ENCODE assay signal across 17 cellular contexts in the genomic region with DNA sequence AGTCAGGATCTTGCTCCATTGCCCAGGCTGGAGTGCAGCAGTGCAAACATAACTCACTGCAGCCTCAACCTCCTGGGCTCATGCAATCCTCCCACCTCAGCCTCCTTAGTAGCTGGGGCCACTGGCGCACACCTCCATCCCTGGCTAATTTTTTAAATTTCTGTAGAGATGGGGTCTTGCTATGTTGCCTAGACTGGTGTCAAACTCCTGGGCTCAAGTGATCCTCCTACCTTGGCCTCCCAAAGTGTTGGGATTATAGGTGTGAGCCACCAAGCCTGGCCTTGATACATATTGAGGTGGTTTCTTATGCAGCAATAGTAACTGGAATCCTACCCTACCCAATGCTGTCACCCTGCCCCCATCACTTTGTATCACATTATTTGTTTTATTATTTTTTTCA. TPM values are rescaled to one million over a fixed set of nuclear protein-coding genes. Genes with fewer than 3 reads are reported as not detected.
DNase-seq lines count a peak whose midpoint lies in the region; ATAC-seq, FAIRE-seq and TF ChIP-seq lines count a peak whose summit lies in the region.
"Had no signal": no experiment of that assay in that cellular context is flagged by ENCODE, and none has a peak within 500 bp of the region (broad histone marks: within the 10 kb centered on the region; RNA-seq: fewer than 3 reads in every experiment).

No MANE protein-coding gene starts in this region.

- no peaks in the 10 kb centered on the region for H3K79me2 ChIP-seq in K562 (ENCODE audit: control insufficient read depth, insufficient read depth, low read length)

- no peak overlapping the region for H3K4me3 Mint-ChIP-seq in CD14-positive monocyte
- H3K4me3 Mint-ChIP-seq: CD4-positive, alpha-beta memory T cell had no signal

- no peak overlapping the region for H3K4me2 ChIP-seq in K562 (ENCODE audit: insufficient read depth, low read length)

- in situ Hi-C loops in K562 (cut with MboI) = no loop called here

- POLR2A ChIA-PET in K562 (lab: Yijun Ruan, JAX) = no interaction called here

- H3K9me3 ChIP-seq in K562 (replicated peaks; ENCODE audit: control insufficient read depth, insufficient read depth, low read depth, low read length) = no peaks in the 10 kb centered on the region
- no peaks in the 10 kb centered on the region for H3K9me3 ChIP-seq in upper lobe of right lung
- H3K9me3 ChIP-seq in WERI-Rb-1 (ENCODE audit: severe bottlenecking) = no peaks in the 10 kb centered on the region
- no peaks in the 10 kb centered on the region for H3K9me3 ChIP-seq in heart right ventricle

- H4K20me1 ChIP-seq in K562 (replicated peaks; ENCODE audit: control insufficient read depth, insufficient read depth, low read length) = no peaks in the 10 kb centered on the region

- no peaks in the 10 kb centered on the region for H3K36me3 Mint-ChIP-seq in CD14-positive monocyte
- H3K36me3 Mint-ChIP-seq: CD4-positive, alpha-beta memory T cell had no signal

- H3K27me3 ChIP-seq in K562 (ENCODE audit: control insufficient read depth in 2 of 2, insufficient read depth in 2 of 2, low read length in 2 of 2) (peaks cover 3 to 50% of the 10 kb centered on the region in 2 experiments; a peak in 3 of 5 replicates), upper lobe of right lung (no peaks in the 10 kb centered on the region), WERI-Rb-1 (ENCODE audit: insufficient read depth, low read depth, severe bottlenecking) (no peaks in the 10 kb centered on the region), heart right ventricle (peaks cover 0 to 14% (median 0%) of the 10 kb centered on the region in 7 donors)

- BruUV-seq in K562 (replicated peaks; lab: Mats Ljungman, UMichigan) = no TSS peak

- no peak for TF ChIP-seq POLR2A in K562 (conservative IDR thresholded peaks at IDR 0.05)

- ATAC-seq in K562 = no peak
- ATAC-seq in upper lobe of right lung = no peak
- ATAC-seq in heart right ventricle = no peak

- no peak for TF ChIP-seq CTCF in CD14-positive monocyte (IDR thresholded peaks at IDR 0.05)
- no peak for TF ChIP-seq CTCF in K562 (IDR thresholded peaks at IDR 0.05 in 2 of 3, conservative IDR thresholded peaks at IDR 0.05 in 1 of 3; ENCODE audit: insufficient read depth in 2 of 3, low read depth in 1 of 3, low read length in 3 of 3)
- no peak for TF ChIP-seq CTCF in upper lobe of right lung (IDR thresholded peaks at IDR 0.05)
- no peak for TF ChIP-seq CTCF in WERI-Rb-1 (IDR thresholded peaks at IDR 0.05; ENCODE audit: low read depth, low read length)
- TF ChIP-seq CTCF in heart right ventricle (IDR thresholded peaks at IDR 0.05) = no peak

- CTCF ChIA-PET in K562 (lab: Yijun Ruan, JAX; ENCODE audit: low intra/inter-chr PET ratio) = no interaction called here

- H2AFZ ChIP-seq in K562 (ENCODE audit: low read depth, low read length) = no peak overlapping the region
- H2AFZ ChIP-seq: GM23248 had no signal

- intact Hi-C loops in CD14-positive monocyte (cut with micrococcal nuclease) = no loop called here
- intact Hi-C loops in K562 (cut with micrococcal nuclease) = no loop called here
- intact Hi-C loops in upper lobe of right lung (cut with DNase I) = no loop called here
- intact Hi-C loops in heart right ventricle (cut with DNase I) = no loop called here

- DNase-seq in CD14-positive monocyte (ENCODE audit: low spot score) = peak; percentile 17
- no peak for DNase-seq in K562 (ENCODE audit: extremely low read depth in 1 of 4, low spot score in 3 of 4)
- peak; percentile 5 for DNase-seq in upper lobe of right lung
- DNase-seq in WERI-Rb-1 = no peak
- DNase-seq in heart right ventricle = no peak
- no peak for DNase-seq in activated CD4-positive, alpha-beta T cell treated with anti-CD3 and anti-CD28 coated beads for 4 hours
- DNase-seq: Calu3; CD4-positive, alpha-beta memory T cell; GF-D8; GM23248; H7; HCEC 1CT had no signal

- no peak overlapping the region for H3K27ac ChIP-seq in K562 (ENCODE audit: extremely low read depth, low read depth, low read length)
- no peak overlapping the region for H3K27ac ChIP-seq in upper lobe of right lung
- H3K27ac ChIP-seq in WERI-Rb-1 = no peak overlapping the region
- H3K27ac ChIP-seq in heart right ventricle = no peak overlapping the region
- H3K27ac ChIP-seq: GM23248 had no signal

- H3K27ac Mint-ChIP-seq in CD14-positive monocyte = no peak overlapping the region

- H3K9me1 ChIP-seq in K562 (ENCODE audit: control insufficient read depth, insufficient read depth, low read length) = no peaks in the 10 kb centered on the region

- H3K36me3 ChIP-seq in K562 (ENCODE audit: control insufficient read depth, insufficient read depth, low read length) (no peaks in the 10 kb centered on the region), upper lobe of right lung (no peaks in the 10 kb centered on the region), WERI-Rb-1 (no peaks in the 10 kb centered on the region), heart right ventricle (no peaks in the 10 kb centered on the region)

- no peak for TF ChIP-seq EP300 in K562 (IDR thresholded peaks at IDR 0.05; ENCODE audit: low read length)

- H3K4me3 ChIP-seq in K562 (no peak overlapping the region), upper lobe of right lung (no peak overlapping the region), WERI-Rb-1 (ENCODE audit: low read depth, low read length) (no peak overlapping the region), heart right ventricle (no peak overlapping the region)
- H3K4me3 ChIP-seq: GM23248 had no signal

- peaks cover 33% of the 10 kb centered on the region for H3K4me1 Mint-ChIP-seq in CD14-positive monocyte
- H3K4me1 Mint-ChIP-seq: CD4-positive, alpha-beta memory T cell had no signal

- no peak overlapping the region for H3K9ac ChIP-seq in K562 (ENCODE audit: insufficient read depth in 1 of 2, low read depth in 2 of 2, low read length in 2 of 2)
- H3K9ac ChIP-seq: GM23248 had no signal

- no peaks in the 10 kb centered on the region for H3K9me3 Mint-ChIP-seq in CD14-positive monocyte
- H3K9me3 Mint-ChIP-seq: CD4-positive, alpha-beta memory T cell had no signal

- WGBS in K562 (ENCODE audit: insufficient coverage, low coverage, missing lambda C conversion rate) = 0% methylated on average over 1 of the region's 1 CpG
- 97 to 98% methylated on average over 1 of the region's 1 CpG for WGBS in heart right ventricle, 2 donors

- FAIRE-seq in K562 (lab: Jason Lieb, UNC) = no peak
- FAIRE-seq: GM12891, GM18507, H1 had no signal

- no peak for TF ChIP-seq RAD21 in K562 (CRISPR knock-in tag; conservative IDR thresholded peaks at IDR 0.05 in 1 of 2, IDR thresholded peaks at IDR 0.05 in 1 of 2)

- H3K4me1 ChIP-seq in K562 (replicated peaks in 1 of 2; ENCODE audit: control insufficient read depth in 2 of 2, insufficient read depth in 2 of 2, low read length in 2 of 2) = peaks cover 0 to 3% of the 10 kb centered on the region in 2 experiments; a peak in 3 of 5 replicates
- no peaks in the 10 kb centered on the region for H3K4me1 ChIP-seq in upper lobe of right lung
- peaks cover 0 to 22% (median 16%) of the 10 kb centered on the region in 9 donors for H3K4me1 ChIP-seq in heart right ventricle

- H3K27me3 Mint-ChIP-seq in CD14-positive monocyte (ENCODE audit: low read depth in 3 of 3) = peaks cover 2 to 5% (median 5%) of the 10 kb centered on the region in 3 donors

TF ChIP-seq in K562, 482 proteins besides CTCF, POLR2A, EP300 and RAD21:
- TF ChIP-seq ZNF121 (CRISPR knock-in tag; conservative IDR thresholded peaks at IDR 0.05) (0 out of 2 replicates have a peak, but pooled peaks have one; percentile 15), SAFB2 (IDR thresholded peaks at IDR 0.05; ENCODE audit: borderline replicate concordance, low read depth, low read length, severe bottlenecking) (no peak)

RNA-seq across cellular contexts. Expression of a gene that starts 32.4 kb away (rescaled TPM):
- under 1 TPM; 0.20 to 0.26 TPM for polyA plus RNA-seq in CD14-positive monocyte
- 2.0 TPM in 1 of 2 replicates, not detected in the other for total RNA-seq in K562 (2011; cell fraction: chromatin; rRNA removed; ENCODE audit: low replicate concordance)
- 0.17 and 0.66 TPM in 2 replicates for total RNA-seq in K562 (2011; cell fraction: nucleolus; rRNA removed)
- 0.07 and 0.76 TPM in 2 replicates for total RNA-seq in K562 (2011; cell fraction: nucleoplasm; rRNA removed)
- under 0.01 TPM in 1 of 2 replicates, not detected in the other for total RNA-seq in K562 (2014; rRNA removed)
- total RNA-seq in K562 (2014; rRNA removed; fragmentation: Illumina TruSeq; extraction: Trizol) = not detected in 2 replicates
- 0.04 TPM in 1 of 2 replicates, not detected in the other for total RNA-seq in K562 (2015; rRNA removed; fragmentation: Illumina TruSeq; extraction: Trizol)
- total RNA-seq in K562 (2021) = 0.02 and 0.29 TPM in 2 replicates
- 0.01 and 0.47 TPM in 2 replicates for polyA plus RNA-seq in K562 (2011; rRNA removed)
- 0.19 and 0.27 TPM in 2 replicates for polyA plus RNA-seq in K562 (2011; cell fraction: cytosol; rRNA removed)
- 0.44 and 2.2 TPM in 2 replicates for polyA plus RNA-seq in K562 (2011; cell fraction: nucleus; rRNA removed)
- polyA plus RNA-seq in K562 (2012) = 0.04 and 0.11 TPM in 2 replicates
- 0.03 TPM in 1 of 2 replicates, not detected in the other for polyA plus RNA-seq in K562 (2014; fragmentation: Illumina TruSeq; extraction: Trizol)
- not detected for polyA plus RNA-seq in K562 (2014; fragmentation: Nextera tagmentation; extraction: Ambion mirVana)
- polyA plus RNA-seq in K562 (2014; rRNA removed) = not detected in 2 replicates
- polyA minus RNA-seq in K562 (2011; rRNA and poly(A)+ RNA removed) = 0.24 and 0.70 TPM in 2 replicates
- 0.76 TPM in 1 of 2 replicates, not detected in the other for polyA minus RNA-seq in K562 (2011; cell fraction: cytosol; rRNA and poly(A)+ RNA removed)
- 0.33 and 0.40 TPM in 2 replicates for polyA minus RNA-seq in K562 (2011; cell fraction: nucleus; rRNA and poly(A)+ RNA removed)
- total RNA-seq in upper lobe of right lung = 36.0 TPM
- under 1 TPM in 9 of 10 donors, not detected in 1; 0.05 to 0.60 (median 0.23) TPM for total RNA-seq in heart right ventricle
- under 1 TPM; 0.01 to 0.07 TPM for polyA plus RNA-seq in heart right ventricle
- total RNA-seq: A172; CD4-positive, alpha-beta memory T cell; GM23248 had no signal
- polyA plus RNA-seq: BJ; CD4-positive, alpha-beta memory T cell; GM23248 had no signal

Comparison
In these comparisons a context has a peak if more than half of its experiments do, and no peak if none do; other contexts are left out.
1. DNase-seq: peak in CD14-positive monocyte (single experiment) and upper lobe of right lung (single experiment); none in K562 (0 of 4), WERI-Rb-1 (single experiment), heart right ventricle (0 of 2) and activated CD4-positive, alpha-beta T cell treated with anti-CD3 and anti-CD28 coated beads for 4 hours (0 of 2).
2. RNA of a gene that starts 32.4 kb away (total RNA-seq): 36.0 TPM in upper lobe of right lung (single experiment); 0.05 to 0.60 TPM in heart right ventricle and under 0.01 to 2.0 TPM in K562; every median in the first group is over 10 times any median in the second.